Comparison of ENCODE assay signal across 6 cellular contexts in the genomic region with DNA sequence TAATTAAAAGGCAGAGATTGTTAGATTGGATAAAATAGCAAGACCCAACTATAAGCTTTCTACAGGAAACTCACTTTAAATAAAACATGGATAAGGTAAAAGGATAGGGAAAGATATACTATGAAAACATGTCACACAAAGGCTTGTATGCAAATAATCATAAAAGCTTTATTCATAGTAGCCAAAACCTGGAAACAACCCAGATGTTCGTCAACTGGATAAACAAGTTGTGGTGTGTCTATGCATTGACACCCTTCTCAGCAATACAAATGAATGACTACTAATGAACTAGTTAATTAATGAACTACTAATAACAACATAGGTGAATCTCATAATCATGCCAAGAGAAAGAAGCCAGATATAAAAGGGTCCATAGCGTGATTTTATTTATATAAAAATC.
"Had no signal": no experiment of that assay in that cellular context is flagged by ENCODE, and none has a peak within 500 bp of the region (broad histone marks: within the 10 kb centered on the region; RNA-seq: fewer than 3 reads in every experiment).

No MANE protein-coding gene starts in this region.

- ATAC-seq: HepG2 had no signal

- H3K4me3 ChIP-seq: GM23248 had no signal

- FAIRE-seq: HepG2 had no signal

- DNase-seq: GM23248, GOT3, H9, HCEC 1CT, KBM-7 had no signal
